In the genomic region with DNA sequence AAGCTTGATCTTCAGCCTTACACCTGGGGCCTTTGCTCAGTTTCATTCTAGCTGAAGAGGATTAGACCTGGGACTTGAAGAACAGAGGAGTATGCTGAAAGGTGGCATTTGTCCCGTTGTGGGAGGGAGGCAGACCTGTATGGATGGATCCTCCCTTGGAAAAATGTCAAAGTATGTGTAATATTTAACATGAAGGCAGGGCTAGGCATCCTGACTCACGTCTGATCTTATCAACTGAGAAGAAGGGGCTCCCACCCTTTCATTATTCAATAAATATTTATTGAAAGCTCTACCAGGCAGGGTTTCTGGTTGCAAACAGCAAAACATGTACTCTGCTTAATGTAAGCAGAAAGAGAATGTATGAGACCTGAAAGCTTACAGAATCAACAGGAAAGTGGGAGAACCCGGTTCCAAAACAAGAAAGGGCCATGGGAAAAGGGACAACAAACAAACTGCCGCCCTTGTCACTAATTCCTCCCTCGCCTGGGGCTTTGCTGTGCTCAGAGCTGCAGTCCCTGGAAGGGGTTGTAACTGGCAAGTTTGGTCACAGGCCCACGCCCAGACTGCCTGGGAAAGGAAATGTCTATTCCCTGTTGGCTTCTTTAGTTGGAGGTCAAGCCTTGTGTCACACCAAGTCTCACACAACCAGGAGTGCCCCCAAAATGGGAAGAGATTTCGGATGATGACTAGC, we compare ENCODE assay signal across 10 cellular contexts. TPM values are rescaled to one million over a fixed set of nuclear protein-coding genes. Genes with fewer than 3 reads are reported as not detected.
DNase-seq lines count a peak whose midpoint lies in the region; FAIRE-seq lines count a peak whose summit lies in the region.
"Had no signal": no experiment of that assay in that cellular context is flagged by ENCODE, and none has a peak within 500 bp of the region (broad histone marks: within the 10 kb centered on the region; RNA-seq: fewer than 3 reads in every experiment).

No MANE protein-coding gene starts in this region.

- H3K27me3 Mint-ChIP-seq in activated T-cell treated with anti-CD3 and anti-CD28 coated beads, Interleukin-2, amount 50 U/mL, for 24 hours: no peaks in the 10 kb centered on the region

- H3K36me3 Mint-ChIP-seq in activated T-cell treated with anti-CD3 and anti-CD28 coated beads, Interleukin-2, amount 50 U/mL, for 24 hours (ENCODE audit: low read depth): peaks cover 90% of the 10 kb centered on the region

- no peak for DNase-seq in activated T-cell treated with anti-CD3 and anti-CD28 coated beads, Interleukin-2, amount 50 U/mL, for 24 hours
- DNase-seq in activated T-cell treated with anti-CD3 and anti-CD28 coated beads for 4 hours: no peak
- DNase-seq in NCI-H460 (ENCODE audit: extremely low read depth, low read depth): peak; percentile 45
- DNase-seq in small intestine: peak; percentile 72
- DNase-seq in foreskin melanocyte: no peak
- DNase-seq in urothelium cell line (ENCODE audit: low spot score): no peak
- DNase-seq in DMS 273 (lab: John Stamatoyannopoulos, UW; ENCODE audit: unreplicated experiment): no peak

- H3K27me3 ChIP-seq in esophagus (ENCODE audit: control insufficient read depth in 1 of 2, insufficient read depth in 2 of 2, low read length in 2 of 2): no peaks in the 10 kb centered on the region
- no peaks in the 10 kb centered on the region for H3K27me3 ChIP-seq in small intestine (ENCODE audit: control insufficient read depth in 2 of 2, insufficient read depth in 2 of 2, low read length in 2 of 2)
- H3K27me3 ChIP-seq: dorsolateral prefrontal cortex had no signal

- peaks cover 19% of the 10 kb centered on the region for H3K4me1 Mint-ChIP-seq in activated T-cell treated with anti-CD3 and anti-CD28 coated beads, Interleukin-2, amount 50 U/mL, for 24 hours (ENCODE audit: low read depth)

- H3K27ac Mint-ChIP-seq in activated T-cell treated with anti-CD3 and anti-CD28 coated beads, Interleukin-2, amount 50 U/mL, for 24 hours: peak overlapping the region; percentile 76

- no peak overlapping the region for H3K4me3 ChIP-seq in esophagus (ENCODE audit: low read depth in 1 of 2, low read length in 2 of 2)
- no peak overlapping the region for H3K4me3 ChIP-seq in small intestine (ENCODE audit: low read depth in 1 of 2, low read length in 2 of 2)
- H3K4me3 ChIP-seq: dorsolateral prefrontal cortex, psoas muscle had no signal

- 40 to 45% methylated on average over 7 of the region's 7 CpGs for WGBS in esophagus, 2 donors
- 27 to 53% (median 38%) methylated on average over 7 of the region's 7 CpGs for WGBS in small intestine, 3 donors

- FAIRE-seq in small intestine (lab: Jason Lieb, UNC) (no peak), urothelium cell line (lab: Jason Lieb, UNC) (no peak)

- H3K27ac ChIP-seq in esophagus (ENCODE audit: low read depth in 2 of 2, low read length in 1 of 2) (peak overlapping the region; percentile 86 to 94), small intestine (ENCODE audit: low read depth in 1 of 2, low read length in 1 of 2) (peak overlapping the region in 1 of 2 donors; percentile 6)
- H3K27ac ChIP-seq: psoas muscle had no signal

- H3K9me3 ChIP-seq in esophagus (ENCODE audit: control insufficient read depth in 2 of 2, insufficient read depth in 1 of 2, low read depth in 1 of 2, low read length in 1 of 2) (no peaks in the 10 kb centered on the region), small intestine (ENCODE audit: control insufficient read depth, low read depth) (no peaks in the 10 kb centered on the region)
- H3K9me3 ChIP-seq: psoas muscle had no signal

- H3K36me3 ChIP-seq in esophagus (ENCODE audit: control insufficient read depth in 2 of 2, insufficient read depth in 2 of 2, low read length in 1 of 2): peaks cover 0 to 3% of the 10 kb centered on the region in 2 donors
- H3K36me3 ChIP-seq in small intestine (ENCODE audit: control insufficient read depth in 2 of 2, insufficient read depth in 2 of 2, low read length in 2 of 2): no peaks in the 10 kb centered on the region

- H3K4me3 Mint-ChIP-seq in activated T-cell treated with anti-CD3 and anti-CD28 coated beads, Interleukin-2, amount 50 U/mL, for 24 hours: no peak overlapping the region

- peaks cover 0 to 17% of the 10 kb centered on the region in 2 donors for H3K4me1 ChIP-seq in esophagus (ENCODE audit: control insufficient read depth in 2 of 2, insufficient read depth in 2 of 2, low read length in 1 of 2)
- peaks cover 0 to 3% of the 10 kb centered on the region in 2 donors for H3K4me1 ChIP-seq in small intestine (ENCODE audit: control insufficient read depth in 2 of 2, insufficient read depth in 1 of 2, low read depth in 1 of 2, low read length in 1 of 2)
- H3K4me1 ChIP-seq: psoas muscle had no signal

- H3K9me3 Mint-ChIP-seq in activated T-cell treated with anti-CD3 and anti-CD28 coated beads, Interleukin-2, amount 50 U/mL, for 24 hours: no peaks in the 10 kb centered on the region

RNA-seq across cellular contexts. Expression of a gene that starts 37.1 kb away (rescaled TPM):
- total RNA-seq in NCI-H460 (2014; rRNA removed; shearing (Covaris generic)): 35.2 and 35.9 TPM in 2 replicates
- 37.5 and 46.9 TPM in 2 replicates for polyA plus RNA-seq in NCI-H460 (2014; cell fraction: nucleus; rRNA removed)
- polyA plus RNA-seq in esophagus (10 to 100 TPM; 33.5 to 34.3 TPM), small intestine (10 to 100 TPM; 21.5 to 31.9 (median 22.7) TPM)

Comparison
In these comparisons a context has a peak if more than half of its experiments do, and no peak if none do; other contexts are left out.
1. DNase-seq: peak in NCI-H460 (single experiment) and small intestine (single experiment); none in activated T-cell treated with anti-CD3 and anti-CD28 coated beads, Interleukin-2, amount 50 U/mL, for 24 hours (single experiment), activated T-cell treated with anti-CD3 and anti-CD28 coated beads for 4 hours (single experiment), foreskin melanocyte (single experiment), urothelium cell line (single experiment) and DMS 273 (single experiment).